Comparison of ENCODE assay signal across 25 cellular contexts in the genomic region with DNA sequence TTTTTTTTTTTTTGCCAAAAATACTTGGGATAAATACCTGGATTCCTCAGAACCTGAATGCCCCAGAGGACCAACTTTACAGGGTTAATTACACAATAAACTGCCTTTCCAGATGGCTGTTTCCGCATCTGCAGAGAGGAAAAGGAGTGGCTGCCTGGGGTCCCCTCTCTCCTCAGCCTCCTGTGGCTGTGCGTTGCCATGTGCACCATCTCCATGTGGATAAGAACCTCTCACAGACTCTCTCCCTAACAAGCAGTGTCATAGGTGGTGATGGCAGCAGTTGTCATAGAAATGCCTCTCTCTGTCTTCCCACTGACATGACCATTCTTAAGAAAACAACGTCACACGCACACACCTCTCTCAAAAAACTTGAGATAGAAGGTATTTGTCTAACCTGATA.
DNase-seq lines count a peak whose midpoint lies in the region; ATAC-seq and TF ChIP-seq lines count a peak whose summit lies in the region.
"Had no signal": no experiment of that assay in that cellular context is flagged by ENCODE, and none has a peak within 500 bp of the region (broad histone marks: within the 10 kb centered on the region; RNA-seq: fewer than 3 reads in every experiment).

No MANE protein-coding gene starts in this region.

- ATAC-seq in lung (ENCODE audit: insufficient read depth, low FRiP score) (no peak), GM21786 (IDR thresholded peaks at IDR 0.05; ENCODE audit: unreplicated experiment) (no peak)
- ATAC-seq in activated CD4-positive, alpha-beta T cell treated with anti-CD3 and anti-CD28 coated beads for 36 hours, result no peak
- ATAC-seq: Panc1, T-cell had no signal

- CTCF ChIA-PET in activated CD4-positive, alpha-beta T cell treated with anti-CD3 and anti-CD28 coated beads for 36 hours (lab: Charles Lee), result interaction anchor here (0.7 kb wide), 1 partner anchor 1104 kb away, joined by 4 read pairs; no protein-coding TSS in a partner anchor

- H3K27ac Mint-ChIP-seq in activated CD4-positive, alpha-beta T cell treated with anti-CD3 and anti-CD28 coated beads for 36 hours, result no peak overlapping the region
- H3K27ac Mint-ChIP-seq: T-cell had no signal

- intact Hi-C loops in activated CD4-positive, alpha-beta T cell treated with anti-CD3 and anti-CD28 coated beads for 36 hours (cut with DNase I, micrococcal nuclease), result no loop called here

- H3K36me3 Mint-ChIP-seq in activated CD4-positive, alpha-beta T cell treated with anti-CD3 and anti-CD28 coated beads for 36 hours (ENCODE audit: low read depth), result no peaks in the 10 kb centered on the region
- H3K36me3 Mint-ChIP-seq: T-cell had no signal

- no peaks in the 10 kb centered on the region for H3K27me3 ChIP-seq in lung (ENCODE audit: control insufficient read depth, insufficient read depth)

- H3K27ac ChIP-seq in lung (ENCODE audit: low read depth in 1 of 2, low read length in 1 of 2), result no peak overlapping the region
- H3K27ac ChIP-seq: C4-2B, KMS-11 had no signal

- peaks cover 0 to 3% of the 10 kb centered on the region in 2 donors for H3K9me3 ChIP-seq in lung (ENCODE audit: control insufficient read depth in 2 of 2, insufficient read depth in 1 of 2, low read length in 1 of 2)

- no peaks in the 10 kb centered on the region for H3K9me3 Mint-ChIP-seq in activated CD4-positive, alpha-beta T cell treated with anti-CD3 and anti-CD28 coated beads for 36 hours (ENCODE audit: low read depth)
- H3K9me3 Mint-ChIP-seq: CD8-positive, alpha-beta memory T cell; T-cell; T-helper 2 cell treated with Interferon-gamma antibody and Interleukin-4, amounts not matched to agents 5 μg/mL and 100 μg/mL, for 36 hours had no signal

- H3K36me3 ChIP-seq in lung (ENCODE audit: control insufficient read depth in 2 of 2, insufficient read depth in 2 of 2, low read length in 2 of 2), result no peaks in the 10 kb centered on the region

- H3K27me3 Mint-ChIP-seq in activated CD4-positive, alpha-beta T cell treated with anti-CD3 and anti-CD28 coated beads for 36 hours, result peaks cover 12% of the 10 kb centered on the region

- no peak for TF ChIP-seq CTCF in lung (IDR thresholded peaks at IDR 0.05; ENCODE audit: control extremely low read depth, extremely low read depth)

- H3K4me3 Mint-ChIP-seq in activated CD4-positive, alpha-beta T cell treated with anti-CD3 and anti-CD28 coated beads for 36 hours, result no peak overlapping the region
- H3K4me3 Mint-ChIP-seq: CD8-positive, alpha-beta memory T cell; T-cell; T-helper 2 cell treated with Interferon-gamma antibody and Interleukin-4, amounts not matched to agents 5 μg/mL and 100 μg/mL, for 36 hours had no signal

- POLR2A ChIA-PET in activated CD4-positive, alpha-beta T cell treated with anti-CD3 and anti-CD28 coated beads for 36 hours (lab: Charles Lee), result no interaction called here

- DNase-seq in NCI-H748 (lab: John Stamatoyannopoulos, UW; ENCODE audit: unreplicated experiment) (peak; percentile 62), NCI-H748 treated with DMSO at 0.1 percent for 48 hours (lab: John Stamatoyannopoulos, UW) (no peak), NCI-H187 (lab: John Stamatoyannopoulos, UW) (peak; percentile 24 to 69), NCI-H345 (lab: John Stamatoyannopoulos, UW) (peak; percentile 28), lung (ENCODE audit: low spot score) (peak; percentile 6)
- DNase-seq in activated CD4-positive, alpha-beta T cell treated with anti-CD3 and anti-CD28 coated beads for 36 hours, result no peak
- DNase-seq: Calu3; CD8-positive, alpha-beta memory T cell; DMS53; GDM1; GOT3; HCEC 1CT; IMR-90; MV-4-11; NCI-H1105 treated with DMSO at 0.1 percent for 48 hours; NCI-H2029; NCI-H526; NK-92 treated with Interleukin-12 subunit alpha and Interleukin-12 subunit beta, amount 100 ng/mL, for 24 hours; SIG-M5; T-cell had no signal

- H3K4me3 ChIP-seq in lung, result no peak overlapping the region

- H3K4me1 ChIP-seq in lung (ENCODE audit: control insufficient read depth in 2 of 2, insufficient read depth in 2 of 2, low read length in 2 of 2), result no peaks in the 10 kb centered on the region

- WGBS in lung, 2 donors, result 58 to 71% methylated on average over 4 of the region's 4 CpGs

- H3K4me1 Mint-ChIP-seq in activated CD4-positive, alpha-beta T cell treated with anti-CD3 and anti-CD28 coated beads for 36 hours, result peaks cover 12% of the 10 kb centered on the region

Comparison
In these comparisons a context has a peak if more than half of its experiments do, and no peak if none do; other contexts are left out.
1. DNase-seq: peak in NCI-H748 (single experiment), NCI-H187 (2 of 2), NCI-H345 (single experiment) and lung (single experiment); none in NCI-H748 treated with DMSO at 0.1 percent for 48 hours (single experiment) and activated CD4-positive, alpha-beta T cell treated with anti-CD3 and anti-CD28 coated beads for 36 hours (single experiment).